In genomic region chr2:207230261-207231105, GRCh38 we compare ENCODE assay signal across 1 cellular context.
TF ChIP-seq lines count a peak whose summit lies in the region.

No MANE protein-coding gene starts in this region.

TF ChIP-seq in WTC11, 78 proteins besides CTCF, POLR2A, EP300 and RAD21 (continued from another document):
- TF ChIP-seq ZNF281 (CRISPR knock-in tag; IDR thresholded peaks at IDR 0.05) (no peak), GABPB1 (CRISPR knock-in tag; IDR thresholded peaks at IDR 0.05) (no peak), ARID4B (CRISPR knock-in tag; IDR thresholded peaks at IDR 0.05; ENCODE audit: borderline replicate concordance) (no peak), ELF4 (CRISPR knock-in tag; IDR thresholded peaks at IDR 0.05; ENCODE audit: low read depth) (no peak), ZNF317 (CRISPR knock-in tag; IDR thresholded peaks at IDR 0.05; ENCODE audit: borderline replicate concordance, low read depth) (no peak), ATF6 (CRISPR knock-in tag; IDR thresholded peaks at IDR 0.05) (no peak), ATF3 (CRISPR knock-in tag; conservative IDR thresholded peaks at IDR 0.05) (no peak), ZNF423 (CRISPR knock-in tag; IDR thresholded peaks at IDR 0.05) (no peak)
